In the genomic region with DNA sequence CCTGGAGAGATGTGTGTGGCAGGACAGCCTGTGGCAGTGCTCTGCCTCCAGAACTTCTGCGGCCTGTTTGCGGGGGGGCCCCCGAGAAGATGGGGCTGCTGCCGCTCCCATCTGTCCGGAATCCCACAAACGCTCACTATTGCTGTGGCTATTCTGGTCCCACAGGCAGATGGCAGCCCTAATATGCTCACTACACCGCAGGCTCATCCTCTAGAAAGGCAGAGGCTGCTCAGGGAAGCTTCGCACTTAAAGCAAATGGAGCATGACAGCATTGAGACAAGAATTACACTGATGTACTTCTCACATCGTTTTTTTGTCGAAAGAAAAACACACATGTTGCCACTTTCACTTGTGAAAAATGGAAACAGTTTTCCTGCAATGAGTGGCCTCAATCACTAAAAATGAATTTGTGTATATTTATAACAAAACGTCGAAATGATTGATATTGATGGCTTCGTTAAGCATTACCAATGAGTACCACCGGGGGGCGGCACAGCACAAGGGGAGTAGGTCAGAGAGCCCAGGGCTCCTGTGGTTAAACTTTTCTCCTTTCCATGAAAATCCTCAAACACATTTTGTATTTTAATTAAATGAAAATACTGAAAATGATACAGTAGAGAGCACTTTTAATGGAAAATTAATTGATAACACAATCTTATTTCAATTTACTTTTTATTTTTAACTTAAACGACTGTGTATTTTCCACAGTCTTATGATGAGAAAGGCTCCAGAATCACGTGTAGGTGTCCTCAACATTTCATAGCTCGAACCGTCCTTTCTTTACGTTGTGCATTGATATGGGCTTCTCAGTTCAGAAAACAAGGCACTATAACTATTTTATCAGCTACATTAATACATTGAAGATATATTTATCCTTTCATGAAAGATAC, we compare ENCODE assay signal across 8 cellular contexts.
DNase-seq lines count a peak whose midpoint lies in the region; ATAC-seq, FAIRE-seq and TF ChIP-seq lines count a peak whose summit lies in the region.

No MANE protein-coding gene starts in this region.

- no peaks in the 10 kb centered on the region for H3K27me3 ChIP-seq in ovary

- H3K9me3 Mint-ChIP-seq in activated CD8-positive, alpha-beta T cell treated with anti-CD3 and anti-CD28 coated beads, Interleukin-2, amount 10 ng/mL, durations not matched to agents 7 days and 5 days (ENCODE audit: insufficient read depth), result no peaks in the 10 kb centered on the region

- H3K27ac Mint-ChIP-seq in activated CD8-positive, alpha-beta T cell treated with anti-CD3 and anti-CD28 coated beads, Interleukin-2, amount 10 ng/mL, durations not matched to agents 7 days and 5 days, result no peak overlapping the region

- no peak overlapping the region for H3K27ac ChIP-seq in ovary

- intact Hi-C loops in ovary (cut with DNase I), result loop anchor here in 3 of 4 donors (5.0 to 10.0 kb wide), 2 partner anchors 290 to 553 kb away; no protein-coding TSS in a partner anchor

- H3K27me3 Mint-ChIP-seq in activated CD8-positive, alpha-beta T cell treated with anti-CD3 and anti-CD28 coated beads, Interleukin-2, amount 10 ng/mL, durations not matched to agents 7 days and 5 days (ENCODE audit: low read depth), result peaks cover 11% of the 10 kb centered on the region

- H3K4me3 ChIP-seq in ovary, result no peak overlapping the region

- TF ChIP-seq EP300 in ovary (IDR thresholded peaks at IDR 0.05), result no peak

- no peak for ATAC-seq in activated CD8-positive, alpha-beta T cell treated with anti-CD3 and anti-CD28 coated beads, Interleukin-2, amount 10 ng/mL, durations not matched to agents 7 days and 5 days
- ATAC-seq in HG02763 (IDR thresholded peaks at IDR 0.05; ENCODE audit: unreplicated experiment), result no peak

- no peaks in the 10 kb centered on the region for H3K36me3 ChIP-seq in ovary

- 32 to 42% (median 35%) methylated on average over 20 of the region's 20 CpGs for WGBS in ovary, 3 donors

- peak; percentile 76 for TF ChIP-seq CTCF in GM10248 (IDR thresholded peaks at IDR 0.05; ENCODE audit: control extremely low read depth, extremely low read depth, low read depth, missing control alignments)
- TF ChIP-seq CTCF in ovary (IDR thresholded peaks at IDR 0.05), result peak; percentile 51 to 59 (median 55)

- CTCF ChIA-PET in GM10248 (lab: Yijun Ruan, JAX), result interaction anchor here (0.9 to 2.6 kb wide), 9 partner anchors 9 to 953 kb away, joined by 3 to 15 read pairs (median 4); no protein-coding TSS in a partner anchor
- CTCF ChIA-PET in activated CD8-positive, alpha-beta T cell treated with anti-CD3 and anti-CD28 coated beads, Interleukin-2, amount 10 ng/mL, durations not matched to agents 7 days and 5 days (lab: Charles Lee), result no interaction called here

- POLR2A ChIA-PET in GM10248 (lab: Yijun Ruan, JAX), result no interaction called here
- POLR2A ChIA-PET in activated CD8-positive, alpha-beta T cell treated with anti-CD3 and anti-CD28 coated beads, Interleukin-2, amount 10 ng/mL, durations not matched to agents 7 days and 5 days (lab: Charles Lee), result no interaction called here

- H3K4me1 ChIP-seq in ovary (ENCODE audit: insufficient read depth), result no peaks in the 10 kb centered on the region

- H3K4me3 Mint-ChIP-seq in activated CD8-positive, alpha-beta T cell treated with anti-CD3 and anti-CD28 coated beads, Interleukin-2, amount 10 ng/mL, durations not matched to agents 7 days and 5 days, result no peak overlapping the region

- FAIRE-seq in A204.1 (lab: Jason Lieb, UNC), result peak; percentile 68

- H3K9me3 ChIP-seq in ovary, result no peaks in the 10 kb centered on the region

- no peaks in the 10 kb centered on the region for H3K36me3 Mint-ChIP-seq in activated CD8-positive, alpha-beta T cell treated with anti-CD3 and anti-CD28 coated beads, Interleukin-2, amount 10 ng/mL, durations not matched to agents 7 days and 5 days (ENCODE audit: low read depth)

- no peaks in the 10 kb centered on the region for H3K4me1 Mint-ChIP-seq in activated CD8-positive, alpha-beta T cell treated with anti-CD3 and anti-CD28 coated beads, Interleukin-2, amount 10 ng/mL, durations not matched to agents 7 days and 5 days (ENCODE audit: low read depth)

- no peak for TF ChIP-seq POLR2A in ovary (IDR thresholded peaks at IDR 0.05)

- DNase-seq in GM10248 (ENCODE audit: extremely low spot score) (peak; percentile 60), NCI-H1694 treated with DMSO at 0.1 percent for 48 hours (lab: John Stamatoyannopoulos, UW) (peak; percentile 71), foreskin melanocyte (peak; percentile 21), ovary (peak; percentile 28 to 67 (median 49)), GM19240 (ENCODE audit: insufficient read length, low spot score) (no peak)
- peak; percentile 66 for DNase-seq in activated CD8-positive, alpha-beta T cell treated with anti-CD3 and anti-CD28 coated beads, Interleukin-2, amount 10 ng/mL, durations not matched to agents 7 days and 5 days
